ENCODE assay signal across 35 cellular contexts in the genomic region with DNA sequence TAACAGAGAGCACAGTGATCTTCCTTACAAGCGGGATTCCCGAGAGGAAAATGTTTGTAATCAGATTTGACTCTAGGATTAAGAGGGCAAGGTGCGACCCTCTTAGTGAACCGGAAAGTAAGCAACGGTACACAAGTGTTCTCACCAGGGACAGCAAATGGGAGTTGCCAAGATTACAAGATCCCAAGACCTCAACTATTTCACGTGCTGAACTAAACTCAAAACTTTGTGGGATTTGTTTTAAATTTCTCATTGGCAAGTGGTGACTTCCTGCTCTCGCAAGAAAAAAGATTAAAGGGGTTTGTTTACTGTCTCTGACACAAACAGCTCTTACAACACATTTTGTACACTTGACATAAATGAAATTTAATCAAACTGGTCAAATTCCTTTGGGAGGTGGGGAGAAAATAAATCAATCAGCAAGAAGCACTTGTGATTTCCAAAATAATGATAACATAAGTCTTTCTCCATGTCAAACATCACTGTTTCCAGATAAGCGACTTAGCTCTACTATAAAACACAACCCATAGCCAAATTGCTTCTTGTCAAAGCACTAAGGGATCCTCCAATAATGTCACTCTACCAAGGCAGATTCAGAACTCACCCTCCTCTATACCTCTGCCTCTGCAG. TPM values are rescaled to one million over a fixed set of nuclear protein-coding genes. Genes with fewer than 3 reads are reported as not detected.
DNase-seq lines count a peak whose midpoint lies in the region; ATAC-seq, FAIRE-seq and TF ChIP-seq lines count a peak whose summit lies in the region.
"Had no signal": no experiment of that assay in that cellular context is flagged by ENCODE, and none has a peak within 500 bp of the region (broad histone marks: within the 10 kb centered on the region; RNA-seq: fewer than 3 reads in every experiment).

No MANE protein-coding gene starts in this region.

- FAIRE-seq in small intestine (lab: Jason Lieb, UNC) = no peak
- FAIRE-seq: GM19239, TTC549 had no signal

- no peaks in the 10 kb centered on the region for H3K79me2 ChIP-seq in GM23338 (replicated peaks; ENCODE audit: insufficient read depth)

- H3K9me3 Mint-ChIP-seq in GM23338 = peaks cover 3% of the 10 kb centered on the region; the same call in 1 of the 3 replicates
- H3K9me3 Mint-ChIP-seq in mesothelial cell of epicardium = no peaks in the 10 kb centered on the region
- no peaks in the 10 kb centered on the region for H3K9me3 Mint-ChIP-seq in type B pancreatic cell
- H3K9me3 Mint-ChIP-seq: CD4-positive, CD25-positive, alpha-beta regulatory T cell; stimulated activated memory B cell treated with anti-CD40 and anti-IgM and Interleukin-4, amounts not matched to agents 10 μg/mL and 1 μg/mL and 100 μg/mL, for 72 hours had no signal

- no peak for TF ChIP-seq CTCF in GM23338 (conservative IDR thresholded peaks at IDR 0.05; ENCODE audit: low read depth in 2 of 2)
- no peak for TF ChIP-seq CTCF in choroid plexus epithelial cell (conservative IDR thresholded peaks at IDR 0.05; ENCODE audit: low read depth, low read length)
- no peak for TF ChIP-seq CTCF in mesothelial cell of epicardium (IDR thresholded peaks at IDR 0.05; ENCODE audit: unreplicated experiment)
- no peak for TF ChIP-seq CTCF in type B pancreatic cell (conservative IDR thresholded peaks at IDR 0.05)

- no peaks in the 10 kb centered on the region; the same call in 1 of the 2 replicates for H3K4me1 ChIP-seq in GM23338 (ENCODE audit: insufficient read depth)
- H3K4me1 ChIP-seq in small intestine (ENCODE audit: control insufficient read depth in 2 of 2, insufficient read depth in 1 of 2, low read depth in 1 of 2, low read length in 1 of 2) = no peaks in the 10 kb centered on the region

- no peak overlapping the region for H3K4me3 Mint-ChIP-seq in GM23338
- H3K4me3 Mint-ChIP-seq in mesothelial cell of epicardium = no peak overlapping the region
- peak overlapping the region; percentile 23 for H3K4me3 Mint-ChIP-seq in type B pancreatic cell
- H3K4me3 Mint-ChIP-seq: CD4-positive, CD25-positive, alpha-beta regulatory T cell; stimulated activated memory B cell treated with anti-CD40 and anti-IgM and Interleukin-4, amounts not matched to agents 10 μg/mL and 1 μg/mL and 100 μg/mL, for 72 hours; T-helper 17 cell had no signal

- WGBS in small intestine, 3 donors = 18 to 32% (median 28%) methylated on average over 8 of the region's 8 CpGs

- H3K27ac Mint-ChIP-seq in GM23338 (no peak overlapping the region), mesothelial cell of epicardium (peak overlapping the region; percentile 5), type B pancreatic cell (peak overlapping the region; percentile 5)
- H3K27ac Mint-ChIP-seq: stimulated activated memory B cell treated with anti-CD40 and anti-IgM and Interleukin-4, amounts not matched to agents 10 μg/mL and 1 μg/mL and 100 μg/mL, for 72 hours; T-helper 17 cell had no signal

- no peak for ATAC-seq in GM23338
- ATAC-seq: left lung; SK-N-SH treated with all-trans-retinoic acid at 6 μM for 48 hours; stimulated activated memory B cell treated with anti-CD40 and anti-IgM and Interleukin-4, amounts not matched to agents 10 μg/mL and 1 μg/mL and 100 μg/mL, for 72 hours; T-helper 17 cell had no signal

- H3K4me3 ChIP-seq in GM23338 (no peak overlapping the region), choroid plexus epithelial cell (ENCODE audit: low read depth, low read length) (no peak overlapping the region), small intestine (ENCODE audit: low read depth in 1 of 2, low read length in 2 of 2) (no peak overlapping the region)
- H3K4me3 ChIP-seq: dorsolateral prefrontal cortex, left lung, MG63, PC-9, upper lobe of left lung had no signal

- H3K36me3 Mint-ChIP-seq in GM23338 (ENCODE audit: low read depth) (peaks cover 2% of the 10 kb centered on the region; the same call in 1 of the 3 replicates), mesothelial cell of epicardium (no peaks in the 10 kb centered on the region), type B pancreatic cell (no peaks in the 10 kb centered on the region)
- H3K36me3 Mint-ChIP-seq: CD4-positive, CD25-positive, alpha-beta regulatory T cell; stimulated activated memory B cell treated with anti-CD40 and anti-IgM and Interleukin-4, amounts not matched to agents 10 μg/mL and 1 μg/mL and 100 μg/mL, for 72 hours had no signal

- H3K36me3 ChIP-seq in GM23338 (ENCODE audit: insufficient read depth) = no peaks in the 10 kb centered on the region
- H3K36me3 ChIP-seq in small intestine (ENCODE audit: control insufficient read depth in 2 of 2, insufficient read depth in 2 of 2, low read length in 2 of 2) = no peaks in the 10 kb centered on the region
- H3K36me3 ChIP-seq: left lung, MG63, upper lobe of left lung had no signal

- DNase-seq in GM23338 (ENCODE audit: low spot score) (no peak), choroid plexus epithelial cell (ENCODE audit: low read depth) (peak; percentile 17), mesothelial cell of epicardium (ENCODE audit: low spot score in 2 of 2, unreplicated experiment in 2 of 2) (no peak), type B pancreatic cell (ENCODE audit: extremely low spot score, unreplicated experiment) (no peak), GM03348 (ENCODE audit: low spot score) (no peak), small intestine (no peak), cortex of kidney (lab: John Stamatoyannopoulos, UW) (no peak)
- DNase-seq: activated CD4-positive, alpha-beta T cell treated with anti-CD3 and anti-CD28 coated beads, Interleukin-2, amount 50 U/mL, for 48 hours; activated CD4-positive, CD25-positive, alpha-beta regulatory T cell treated with anti-CD3 and anti-CD28 coated beads, Interleukin-2, amount 50 U/mL, for 72 hours; activated naive CD4-positive, alpha-beta T cell treated with Interleukin-2 at 50 U/mL for 16 hours; Calu3; caudate nucleus; CD4-positive, CD25-positive, alpha-beta regulatory T cell; DMS79 treated with DMSO at 0.1 percent for 48 hours; dorsolateral prefrontal cortex; H7; islet precursor cell; KG1; left lung; mesendoderm; MG63; NCI-H1105 treated with DMSO at 0.1 percent for 48 hours; NCI-H2029 treated with DMSO at 0.1 percent for 48 hours; NCI-H524 treated with DMSO at 0.1 percent for 48 hours; PC-9; Right ventricle myocardium superior; substantia nigra; T-helper 17 cell; upper lobe of left lung had no signal

- H3F3A ChIP-seq in GM23338 (replicated peaks; ENCODE audit: low read depth) = no peaks in the 10 kb centered on the region

- peaks cover 2% of the 10 kb centered on the region for H3K27me3 Mint-ChIP-seq in GM23338 (ENCODE audit: insufficient read depth, low read depth, poor library complexity)
- peaks cover 7% of the 10 kb centered on the region for H3K27me3 Mint-ChIP-seq in mesothelial cell of epicardium (ENCODE audit: low read depth)
- no peaks in the 10 kb centered on the region for H3K27me3 Mint-ChIP-seq in type B pancreatic cell

- 0 out of 2 replicates have a peak overlapping the region, but pooled peaks have one; percentile 1 for H2AFZ ChIP-seq in GM23338
- H2AFZ ChIP-seq: PC-9 had no signal

- H3K4me1 Mint-ChIP-seq in GM23338 (peaks cover 2% of the 10 kb centered on the region; the same call in 1 of the 3 replicates), mesothelial cell of epicardium (peaks cover 27% of the 10 kb centered on the region), type B pancreatic cell (ENCODE audit: unreplicated experiment) (peaks cover 15% of the 10 kb centered on the region)

- H4K20me1 ChIP-seq in GM23338 (replicated peaks; ENCODE audit: insufficient read depth) = no peaks in the 10 kb centered on the region

- H3K9me3 ChIP-seq in small intestine (ENCODE audit: control insufficient read depth, low read depth) = peaks cover 1% of the 10 kb centered on the region
- H3K9me3 ChIP-seq: left lung, MG63, upper lobe of left lung had no signal

- H3K27me3 ChIP-seq in GM23338 (ENCODE audit: insufficient read depth) = peaks cover 6% of the 10 kb centered on the region; the same call in 1 of the 2 replicates
- no peaks in the 10 kb centered on the region for H3K27me3 ChIP-seq in small intestine (ENCODE audit: control insufficient read depth in 2 of 2, insufficient read depth in 2 of 2, low read length in 2 of 2)
- H3K27me3 ChIP-seq: MG63, upper lobe of left lung had no signal

- H3K27ac ChIP-seq in GM23338 (ENCODE audit: low read depth) (no peak overlapping the region), small intestine (ENCODE audit: low read depth in 1 of 2, low read length in 1 of 2) (no peak overlapping the region)
- H3K27ac ChIP-seq: dorsolateral prefrontal cortex, left lung, PC-9, upper lobe of left lung had no signal

- H3K9me2 ChIP-seq in GM23338 (ENCODE audit: insufficient read depth) = no peaks in the 10 kb centered on the region

- no peak overlapping the region for H3K4me2 ChIP-seq in GM23338
- H3K4me2 ChIP-seq: PC-9 had no signal

TF ChIP-seq in GM23338, 12 proteins besides CTCF, POLR2A, EP300 and RAD21:
- no peak for TF ChIP-seq EZH2 (IDR thresholded peaks at IDR 0.05; ENCODE audit: low read depth, unreplicated experiment)

RNA-seq across cellular contexts. Expression of a gene that starts 2.3 kb away (rescaled TPM):
- not detected in 2 replicates for total RNA-seq in GM23338 (2014; rRNA removed; shearing (Covaris generic))
- not detected in 2 replicates for polyA plus RNA-seq in GM23338 (2016; fragmentation: Nextera tagmentation; extraction: Ambion mirVana)
- total RNA-seq in mesothelial cell of epicardium = not detected in 3 replicates
- total RNA-seq in type B pancreatic cell (ENCODE audit: low replicate concordance) = not detected in 2 replicates
- polyA plus RNA-seq in small intestine = under 1 TPM in 1 of 3 donors, not detected in 2; 0.12 TPM
- total RNA-seq: Calu3; CD4-positive, CD25-positive, alpha-beta regulatory T cell; glomerular endothelial cell; H7; left lung; PC-9; pulmonary artery endothelial cell; T-helper 17 cell; upper lobe of left lung had no signal
- polyA plus RNA-seq: CD4-positive, CD25-positive, alpha-beta regulatory T cell had no signal
